ENCODE assay signal across 1 cellular context in the genomic region with DNA sequence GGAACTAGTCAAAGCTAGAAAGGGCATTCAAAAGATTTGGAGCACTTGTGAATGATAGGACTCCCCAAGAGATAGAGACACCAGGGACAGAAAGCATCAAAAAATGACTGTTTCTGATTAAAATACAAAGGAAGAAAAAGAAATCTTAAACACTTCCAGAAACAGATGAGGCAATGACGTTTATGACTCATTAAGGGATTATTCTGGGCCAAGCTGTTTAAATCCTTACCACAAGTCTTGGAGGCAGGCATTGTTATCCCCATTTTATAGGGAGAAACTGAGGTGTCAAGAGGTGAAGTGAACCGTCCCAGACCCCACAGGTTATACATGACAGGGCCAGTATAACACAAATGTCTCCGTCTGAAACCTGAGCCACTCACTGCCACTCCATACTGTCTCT.
TF ChIP-seq lines count a peak whose summit lies in the region.

No MANE protein-coding gene starts in this region.

TF ChIP-seq in IMR-90, 13 proteins besides CTCF, POLR2A, EP300 and RAD21 (continued from another document):
- TF ChIP-seq USF2 (IDR thresholded peaks at IDR 0.05; ENCODE audit: low read depth, low read length): no peak
